26 cellular contexts compared by ENCODE assay signal in the genomic region with DNA sequence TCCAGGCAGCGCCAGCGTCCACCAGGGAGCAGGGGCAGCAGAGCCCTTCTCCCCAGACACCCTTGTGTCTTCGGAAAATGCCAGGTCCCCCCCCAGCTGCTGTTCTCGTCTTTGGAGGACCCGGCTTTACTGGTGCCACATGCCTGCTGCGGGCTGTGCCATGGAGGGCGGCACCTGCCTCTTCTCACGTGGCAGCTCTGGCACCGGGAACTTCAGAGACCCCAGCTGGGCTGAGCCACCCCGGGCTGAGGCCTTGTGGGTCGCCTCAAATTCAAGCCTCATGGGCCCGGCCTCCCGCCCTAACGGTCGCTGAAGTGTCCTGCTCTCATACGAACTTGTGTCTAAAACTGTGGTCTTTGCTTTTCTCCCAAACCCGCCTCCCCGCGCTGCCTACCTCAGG. TPM values are rescaled to one million over a fixed set of nuclear protein-coding genes. Genes with fewer than 3 reads are reported as not detected.
A peak's percentile ranks its signal among the peaks of the same experiment; 100 is the strongest.
DNase-seq lines count a peak whose midpoint lies in the region; ATAC-seq, FAIRE-seq and TF ChIP-seq lines count a peak whose summit lies in the region.
"Had no signal": no experiment of that assay in that cellular context is flagged by ENCODE, and none has a peak within 500 bp of the region (broad histone marks: within the 10 kb centered on the region; RNA-seq: fewer than 3 reads in every experiment).

No MANE protein-coding gene starts in this region.

- H3K56ac ChIP-seq in H1 (replicated peaks; ENCODE audit: insufficient read length, low read depth, low read length), result no peak overlapping the region

- no peak overlapping the region for H2BK120ac ChIP-seq in H1 (replicated peaks; ENCODE audit: low read depth, low read length)

- no peak overlapping the region for H3K4me3 Mint-ChIP-seq in activated naive CD8-positive, alpha-beta T cell treated with anti-CD3 and anti-CD28 coated beads, Interleukin-2, amount 10 ng/mL, durations not matched to agents 7 days and 5 days
- no peak overlapping the region for H3K4me3 Mint-ChIP-seq in activated naive CD8-positive, alpha-beta T cell treated with anti-CD3 and anti-CD28 coated beads for 36 hours
- peak overlapping the region in 1 of 2 donors; percentile 14 for H3K4me3 Mint-ChIP-seq in stimulated activated naive B cell treated with anti-CD40 and anti-IgM and Interleukin-4, amounts not matched to agents 10 μg/mL and 1 μg/mL and 100 μg/mL, for 72 hours

- no peak overlapping the region for H4K91ac ChIP-seq in H1 (replicated peaks; ENCODE audit: insufficient read length, low read length)

- H3K9me3 ChIP-seq in NT2/D1 (ENCODE audit: insufficient read depth, low read length), result no peaks in the 10 kb centered on the region
- H3K9me3 ChIP-seq in H1 (ENCODE audit: insufficient read depth in 2 of 2, low read depth in 1 of 2, low read length in 1 of 2), result no peaks in the 10 kb centered on the region
- no peaks in the 10 kb centered on the region for H3K9me3 ChIP-seq in tibial artery
- H3K9me3 ChIP-seq: heart right ventricle, sigmoid colon had no signal

- H3K36me3 Mint-ChIP-seq in activated naive CD8-positive, alpha-beta T cell treated with anti-CD3 and anti-CD28 coated beads, Interleukin-2, amount 10 ng/mL, durations not matched to agents 7 days and 5 days, result no peaks in the 10 kb centered on the region
- no peaks in the 10 kb centered on the region for H3K36me3 Mint-ChIP-seq in activated naive CD8-positive, alpha-beta T cell treated with anti-CD3 and anti-CD28 coated beads for 36 hours
- H3K36me3 Mint-ChIP-seq in stimulated activated naive B cell treated with anti-CD40 and anti-IgM and Interleukin-4, amounts not matched to agents 10 μg/mL and 1 μg/mL and 100 μg/mL, for 72 hours, result peaks cover 0 to 3% of the 10 kb centered on the region in 2 donors

- H3K27me3 Mint-ChIP-seq in activated naive CD8-positive, alpha-beta T cell treated with anti-CD3 and anti-CD28 coated beads, Interleukin-2, amount 10 ng/mL, durations not matched to agents 7 days and 5 days, result no peaks in the 10 kb centered on the region
- H3K27me3 Mint-ChIP-seq in activated naive CD8-positive, alpha-beta T cell treated with anti-CD3 and anti-CD28 coated beads for 36 hours, result no peaks in the 10 kb centered on the region
- H3K27me3 Mint-ChIP-seq in stimulated activated naive B cell treated with anti-CD40 and anti-IgM and Interleukin-4, amounts not matched to agents 10 μg/mL and 1 μg/mL and 100 μg/mL, for 72 hours, result no peaks in the 10 kb centered on the region

- CTCF ChIA-PET in H1 (lab: Charles Lee; ENCODE audit: partially characterized antibody), result no interaction called here

- H2AK5ac ChIP-seq in H1 (ENCODE audit: low read depth, low read length), result no peak overlapping the region

- no peak overlapping the region for H4K8ac ChIP-seq in H1 (ENCODE audit: extremely low read depth, insufficient read depth, low read length)

- TF ChIP-seq POLR2A in H1 (IDR thresholded peaks at IDR 0.05; ENCODE audit: control extremely low read depth in 1 of 2, low read depth in 2 of 2, low read length in 2 of 2), result no peak

- H2AFZ ChIP-seq in H1 (ENCODE audit: low read length), result no peak overlapping the region

- H4K20me1 ChIP-seq in H1 (replicated peaks in 1 of 2; ENCODE audit: control insufficient read depth in 1 of 2, insufficient read depth in 2 of 2, low read length in 2 of 2), result no peaks in the 10 kb centered on the region

- no peaks in the 10 kb centered on the region for H3K79me1 ChIP-seq in H1 (ENCODE audit: low read depth, low read length)

- H3K27ac ChIP-seq in H1 (ENCODE audit: low read depth, low read length) (no peak overlapping the region), tibial artery (no peak overlapping the region)
- H3K27ac ChIP-seq: heart right ventricle had no signal

- peak overlapping the region; percentile 99 for H3K27ac Mint-ChIP-seq in activated naive CD8-positive, alpha-beta T cell treated with anti-CD3 and anti-CD28 coated beads, Interleukin-2, amount 10 ng/mL, durations not matched to agents 7 days and 5 days
- no peak overlapping the region for H3K27ac Mint-ChIP-seq in activated naive CD8-positive, alpha-beta T cell treated with anti-CD3 and anti-CD28 coated beads for 36 hours
- peak overlapping the region; percentile 73 for H3K27ac Mint-ChIP-seq in stimulated activated naive B cell treated with anti-CD40 and anti-IgM and Interleukin-4, amounts not matched to agents 10 μg/mL and 1 μg/mL and 100 μg/mL, for 72 hours

- H2BK12ac ChIP-seq in H1 (ENCODE audit: low read depth, low read length), result peak overlapping the region; percentile 84; the same call in 1 of the 2 replicates

- peaks cover 10% of the 10 kb centered on the region for H3K4me1 Mint-ChIP-seq in activated naive CD8-positive, alpha-beta T cell treated with anti-CD3 and anti-CD28 coated beads, Interleukin-2, amount 10 ng/mL, durations not matched to agents 7 days and 5 days
- H3K4me1 Mint-ChIP-seq in activated naive CD8-positive, alpha-beta T cell treated with anti-CD3 and anti-CD28 coated beads for 36 hours, result peaks cover 27% of the 10 kb centered on the region
- H3K4me1 Mint-ChIP-seq in stimulated activated naive B cell treated with anti-CD40 and anti-IgM and Interleukin-4, amounts not matched to agents 10 μg/mL and 1 μg/mL and 100 μg/mL, for 72 hours, result peaks cover 33 to 55% of the 10 kb centered on the region in 2 donors

- no peak for TF ChIP-seq CTCF in H1 (IDR thresholded peaks at IDR 0.05; ENCODE audit: control extremely low read depth in 1 of 3, insufficient read depth in 1 of 3, low read depth in 1 of 3, low read length in 3 of 3)
- TF ChIP-seq CTCF in tibial artery (IDR thresholded peaks at IDR 0.05), result no peak

- WGBS in H1 (ENCODE audit: extremely low coverage in 1 of 2, insufficient coverage in 1 of 2, insufficient read length in 1 of 2, insufficient replicate concordance in 2 of 2, low coverage in 1 of 2, low lambda C conversion rate in 2 of 2, missing lambda C conversion rate in 1 of 2), 2 experiments, result 89% methylated on average over 16 of the region's 19 CpGs; no CpG with 5 or more reads in 1 of the 2 experiments

- H3K4me2 ChIP-seq in H1 (ENCODE audit: insufficient read depth in 1 of 2, low read depth in 2 of 2, low read length in 2 of 2), result no peak overlapping the region

- no peak overlapping the region for H3K23ac ChIP-seq in H1 (ENCODE audit: insufficient read length)

- intact Hi-C loops in tibial artery (cut with DNase I; ENCODE audit: low total_unique reads), result loop anchor here (5.0 kb wide), 1 partner anchor 39 kb away; no protein-coding TSS in a partner anchor

- no peak for FAIRE-seq in H1 (lab: Jason Lieb, UNC)
- FAIRE-seq: GM12891 had no signal

- peak overlapping the region; percentile 24; the same call in 1 of the 2 replicates for H3K18ac ChIP-seq in H1 (ENCODE audit: extremely low read depth, low read length)

- no peaks in the 10 kb centered on the region for H3K27me3 ChIP-seq in NT2/D1 (ENCODE audit: insufficient read depth, insufficient read length)
- H3K27me3 ChIP-seq in H1 (replicated peaks in 1 of 4; ENCODE audit: control insufficient read depth in 3 of 4, extremely low read depth in 1 of 4, insufficient read depth in 3 of 4, low read length in 3 of 4), result peaks cover 0 to under 1% (median 0%) of the 10 kb centered on the region in 4 experiments; a peak in 2 of 7 replicates
- peaks cover 0 to 67% of the 10 kb centered on the region in 2 donors for H3K27me3 ChIP-seq in tibial artery

- H3K36me3 ChIP-seq in NT2/D1 (ENCODE audit: insufficient read depth, insufficient read length, low read length) (no peaks in the 10 kb centered on the region), H1 (ENCODE audit: control insufficient read depth in 2 of 4, insufficient read depth in 4 of 4, low read length in 3 of 4) (no peaks in the 10 kb centered on the region), tibial artery (no peaks in the 10 kb centered on the region)
- H3K36me3 ChIP-seq: heart right ventricle, sigmoid colon had no signal

- peak overlapping the region; percentile 50 for H3K9ac ChIP-seq in NT2/D1 (ENCODE audit: insufficient read length, low read depth)
- H3K9ac ChIP-seq in H1 (replicated peaks in 1 of 4; ENCODE audit: extremely low read depth in 1 of 4, low read depth in 3 of 4, low read length in 3 of 4), result no peak overlapping the region

- no peak overlapping the region for H3K4ac ChIP-seq in H1 (replicated peaks; ENCODE audit: insufficient read length, low read depth, low read length)

- no peak overlapping the region for H4K5ac ChIP-seq in H1 (ENCODE audit: insufficient read length, low read depth, low read length)

- no peak for TF ChIP-seq EP300 in H1 (IDR thresholded peaks at IDR 0.05; ENCODE audit: borderline replicate concordance in 1 of 2, low read depth in 2 of 2, low read length in 2 of 2)

- no peaks in the 10 kb centered on the region for H3K9me3 Mint-ChIP-seq in activated naive CD8-positive, alpha-beta T cell treated with anti-CD3 and anti-CD28 coated beads, Interleukin-2, amount 10 ng/mL, durations not matched to agents 7 days and 5 days
- H3K9me3 Mint-ChIP-seq in activated naive CD8-positive, alpha-beta T cell treated with anti-CD3 and anti-CD28 coated beads for 36 hours, result no peaks in the 10 kb centered on the region
- H3K9me3 Mint-ChIP-seq in stimulated activated naive B cell treated with anti-CD40 and anti-IgM and Interleukin-4, amounts not matched to agents 10 μg/mL and 1 μg/mL and 100 μg/mL, for 72 hours, result no peaks in the 10 kb centered on the region

- POLR2A ChIA-PET in activated naive CD8-positive, alpha-beta T cell treated with anti-CD3 and anti-CD28 coated beads, Interleukin-2, amount 10 ng/mL, durations not matched to agents 7 days and 5 days (lab: Charles Lee), result no interaction called here
- POLR2A ChIA-PET in H1 (lab: Charles Lee; ENCODE audit: partially characterized antibody), result no interaction called here

- no peak for TF ChIP-seq RAD21 in H1 (IDR thresholded peaks at IDR 0.05 in 1 of 2, conservative IDR thresholded peaks at IDR 0.05 in 1 of 2; ENCODE audit: low read depth in 2 of 2, low read length in 2 of 2)

- no peak for DNase-seq in activated naive CD8-positive, alpha-beta T cell treated with anti-CD3 and anti-CD28 coated beads, Interleukin-2, amount 10 ng/mL, durations not matched to agents 7 days and 5 days
- DNase-seq in activated naive CD8-positive, alpha-beta T cell treated with anti-CD3 and anti-CD28 coated beads for 36 hours, result no peak
- DNase-seq in NT2/D1 (ENCODE audit: low read depth, low spot score), result no peak
- no peak for DNase-seq in H1 (ENCODE audit: low read depth in 1 of 2, low spot score in 2 of 2)
- no peak for DNase-seq in stimulated activated naive B cell treated with anti-CD40 and anti-IgM and Interleukin-4, amounts not matched to agents 10 μg/mL and 1 μg/mL and 100 μg/mL, for 72 hours
- no peak for DNase-seq in tibial artery
- DNase-seq in NCI-H226, result no peak
- DNase-seq: activated naive CD4-positive, alpha-beta T cell; cerebellar nuclear complex; DND-41; foreskin fibroblast; heart right ventricle; left colon; NCI-H1092 treated with DMSO at 0.1 percent for 48 hours; NCI-H2029; NCI-H2227 treated with DMSO at 0.1 percent for 48 hours; NCI-H748 treated with DMSO at 0.1 percent for 48 hours; OCI-M1; posterior cingulate gyrus; sigmoid colon had no signal

- peaks cover 13% of the 10 kb centered on the region for H3K4me1 ChIP-seq in NT2/D1 (ENCODE audit: insufficient read depth, insufficient read length)
- H3K4me1 ChIP-seq in H1 (replicated peaks in 1 of 4; ENCODE audit: control insufficient read depth in 3 of 4, insufficient read depth in 4 of 4, low read length in 3 of 4), result peaks cover 0 to 13% (median 1%) of the 10 kb centered on the region in 4 experiments; a peak in 4 of 7 replicates
- no peaks in the 10 kb centered on the region for H3K4me1 ChIP-seq in tibial artery
- H3K4me1 ChIP-seq: sigmoid colon had no signal

- H2BK5ac ChIP-seq in H1 (ENCODE audit: low read depth, low read length), result no peak overlapping the region

- H3K23me2 ChIP-seq in H1 (ENCODE audit: low read depth, low read length), result no peaks in the 10 kb centered on the region

- H2BK15ac ChIP-seq in H1 (ENCODE audit: low read length), result no peak overlapping the region

- no peak overlapping the region for H2BK20ac ChIP-seq in H1 (ENCODE audit: low read length)

- H3K4me3 ChIP-seq in NT2/D1 (ENCODE audit: insufficient read length, low read depth) (no peak overlapping the region), H1 (ENCODE audit: extremely low read depth in 1 of 4, insufficient read depth in 2 of 4, low read depth in 3 of 4, low read length in 4 of 4) (no peak overlapping the region), tibial artery (no peak overlapping the region)
- H3K4me3 ChIP-seq: heart right ventricle, sigmoid colon had no signal

- ATAC-seq in activated naive CD8-positive, alpha-beta T cell treated with anti-CD3 and anti-CD28 coated beads, Interleukin-2, amount 10 ng/mL, durations not matched to agents 7 days and 5 days (ENCODE audit: low read depth), result no peak
- no peak for ATAC-seq in stimulated activated naive B cell treated with anti-CD40 and anti-IgM and Interleukin-4, amounts not matched to agents 10 μg/mL and 1 μg/mL and 100 μg/mL, for 72 hours (replicated peaks)
- ATAC-seq in GM18858 (IDR thresholded peaks at IDR 0.05; ENCODE audit: unreplicated experiment), result no peak
- ATAC-seq: heart right ventricle, Right ventricle myocardium inferior had no signal

- H3K79me2 ChIP-seq in H1 (ENCODE audit: control insufficient read depth in 1 of 2, insufficient read depth in 2 of 2, low read length in 2 of 2), result no peaks in the 10 kb centered on the region

- no peak overlapping the region for H3K14ac ChIP-seq in H1 (ENCODE audit: insufficient read length)

RNA-seq across cellular contexts. Expression of gene C1orf159, which starts 27.0 kb away (rescaled TPM):
- total RNA-seq in activated naive CD8-positive, alpha-beta T cell treated with anti-CD3 and anti-CD28 coated beads, Interleukin-2, amount 10 ng/mL, durations not matched to agents 7 days and 5 days, result 10 to 100 TPM; 22.7 to 23.0 TPM
- 10 to 100 TPM; 18.9 to 19.0 TPM for total RNA-seq in activated naive CD8-positive, alpha-beta T cell treated with anti-CD3 and anti-CD28 coated beads for 36 hours
- 10.9 and 12.4 TPM in 2 replicates for total RNA-seq in H1 (2021; fragmentation: NEBNext Ultra II Directional; extraction: Animal tissue kit (Norgen Biotek cat#: 25700))
- 10.0 and 15.7 TPM in 2 replicates for polyA plus RNA-seq in H1 (2011; rRNA removed)
- polyA plus RNA-seq in H1 (2011; cell fraction: cytosol; rRNA removed), result 11.1 TPM
- polyA plus RNA-seq in H1 (2011; cell fraction: nucleus; rRNA removed), result 45.2 TPM
- 6.7 to 11.8 TPM (median 10.8 TPM) in 4 replicates for polyA plus RNA-seq in H1 (2012, experiment 1 of 2)
- polyA plus RNA-seq in H1 (2012, experiment 2 of 2), result 9.1 TPM
- 8.9 TPM for polyA plus RNA-seq in H1 (2013, experiment 1 of 2)
- 8.4 TPM for polyA plus RNA-seq in H1 (2013, experiment 2 of 2)
- 2.8 and 4.3 TPM in 2 replicates for polyA minus RNA-seq in H1 (2011; rRNA and poly(A)+ RNA removed)
- polyA minus RNA-seq in H1 (2011; cell fraction: cytosol; rRNA and poly(A)+ RNA removed), result 5.1 TPM
- polyA minus RNA-seq in H1 (2011; cell fraction: nucleus; rRNA and poly(A)+ RNA removed), result 14.2 TPM

RNA-seq across cellular contexts. Expression of gene TTLL10, which starts 30.8 kb away (rescaled TPM):
- total RNA-seq in activated naive CD8-positive, alpha-beta T cell treated with anti-CD3 and anti-CD28 coated beads, Interleukin-2, amount 10 ng/mL, durations not matched to agents 7 days and 5 days, result not detected
- total RNA-seq in activated naive CD8-positive, alpha-beta T cell treated with anti-CD3 and anti-CD28 coated beads for 36 hours, result not detected
- total RNA-seq in H1 (2021; fragmentation: NEBNext Ultra II Directional; extraction: Animal tissue kit (Norgen Biotek cat#: 25700)), result 1.6 and 1.7 TPM in 2 replicates
- 1.1 and 2.0 TPM in 2 replicates for polyA plus RNA-seq in H1 (2011; rRNA removed)
- 1.0 TPM for polyA plus RNA-seq in H1 (2011; cell fraction: cytosol; rRNA removed)
- 3.8 TPM for polyA plus RNA-seq in H1 (2011; cell fraction: nucleus; rRNA removed)
- polyA plus RNA-seq in H1 (2012, experiment 1 of 2), result 0.94 to 4.7 TPM (median 1.1 TPM) in 4 replicates
- 0.24 TPM for polyA plus RNA-seq in H1 (2012, experiment 2 of 2)
- polyA plus RNA-seq in H1 (2013, experiment 1 of 2), result 0.73 TPM
- 0.55 TPM for polyA plus RNA-seq in H1 (2013, experiment 2 of 2)
- polyA minus RNA-seq in H1 (2011; rRNA and poly(A)+ RNA removed), result 0.51 and 1.3 TPM in 2 replicates
- not detected for polyA minus RNA-seq in H1 (2011; cell fraction: cytosol; rRNA and poly(A)+ RNA removed)
- polyA minus RNA-seq in H1 (2011; cell fraction: nucleus; rRNA and poly(A)+ RNA removed), result 1.5 TPM
- total RNA-seq: epithelial cell of proximal tubule, sigmoid colon, temporal lobe had no signal
- polyA plus RNA-seq: neural cell had no signal
